ENCODE assay signal across 33 cellular contexts in genomic region chr9:88191451-88191850, GRCh38. TPM values are rescaled to one million over a fixed set of nuclear protein-coding genes. Genes with fewer than 3 reads are reported as not detected.
"Had no signal": no experiment of that assay in that cellular context is flagged by ENCODE, and none has a peak within 500 bp of the region (broad histone marks: within the 10 kb centered on the region; RNA-seq: fewer than 3 reads in every experiment).

No MANE protein-coding gene starts in this region.

- FAIRE-seq: colon had no signal

- ATAC-seq: activated CD4-positive, CD25-positive, alpha-beta regulatory T cell treated with anti-CD3 and anti-CD28 coated beads, Interleukin-2, amount 50 U/mL, for 24 hours; activated CD8-positive, alpha-beta T cell treated with anti-CD3 and anti-CD28 coated beads for 36 hours; activated naive CD8-positive, alpha-beta T cell treated with anti-CD3 and anti-CD28 coated beads, Interleukin-2, amount 50 U/mL, for 24 hours; activated T-cell treated with anti-CD3 and anti-CD28 coated beads, Interleukin-2, amount 50 U/mL, for 4 hours; activated T-helper 17 cell treated with anti-CD3 and anti-CD28 coated beads, Interleukin-2, amount 50 U/mL, for 72 hours; body of pancreas; T-helper 17 cell had no signal

- DNase-seq: activated B cell treated with CpG ODN at 0.5 μM for 24 hours; activated CD4-positive, alpha-beta T cell treated with anti-CD3 and anti-CD28 coated beads for 48 hours; activated CD4-positive, alpha-beta T cell treated with anti-CD3 and anti-CD28 coated beads, Interleukin-2, amount 50 U/mL, for 1 hour; activated CD4-positive, alpha-beta T cell treated with anti-CD3 and anti-CD28 coated beads, Interleukin-2, amount 50 U/mL, for 48 hours; activated CD8-positive, alpha-beta memory T cell treated with anti-CD3 and anti-CD28 coated beads for 24 hours; activated CD8-positive, alpha-beta T cell treated with anti-CD3 and anti-CD28 coated beads for 36 hours; activated effector memory CD4-positive, alpha-beta T cell treated with Interleukin-2 at 50 U/mL for 16 hours; activated naive CD4-positive, alpha-beta T cell treated with anti-CD3 and anti-CD28 coated beads for 36 hours; activated naive CD8-positive, alpha-beta T cell treated with anti-CD3 and anti-CD28 coated beads for 36 hours; activated naive CD8-positive, alpha-beta T cell treated with anti-CD3 and anti-CD28 coated beads, Interleukin-2, amount 50 U/mL, for 24 hours; activated T-cell treated with anti-CD3 and anti-CD28 coated beads, Interleukin-2, amount 50 U/mL, for 4 hours; adrenal gland; amygdala; aorta; body of pancreas; caudate nucleus; cortex of kidney; dermis blood vessel endothelial cell; effector CD8-positive, alpha-beta T cell; erythroblast; esophagus squamous epithelium; head of caudate nucleus; T-helper 1 cell; T-helper 17 cell; T1000; WERI-Rb-1 had no signal

- H3K36me3 ChIP-seq: adrenal gland, esophagus squamous epithelium, WERI-Rb-1 had no signal

- H3K27ac ChIP-seq: adrenal gland, body of pancreas, esophagus squamous epithelium, WERI-Rb-1 had no signal

- H3K4me3 ChIP-seq: adrenal gland, body of pancreas, esophagus squamous epithelium had no signal

- H3K27me3 ChIP-seq: adrenal gland, body of pancreas, esophagus squamous epithelium had no signal

- H3K9me3 ChIP-seq: body of pancreas, esophagus squamous epithelium had no signal

- H3K4me1 ChIP-seq: adrenal gland, body of pancreas, esophagus squamous epithelium had no signal

RNA-seq across cellular contexts. Expression of gene SPATA31C2, which starts 53.2 kb away (rescaled TPM):
- total RNA-seq: activated B cell treated with CpG ODN at 0.5 μM for 24 hours; activated naive CD4-positive, alpha-beta T cell treated with anti-CD3 and anti-CD28 coated beads for 36 hours; activated T-helper 17 cell treated with anti-CD3 and anti-CD28 coated beads, Interleukin-2, amount 50 U/mL, for 72 hours; adrenal gland; aorta; body of pancreas; chondrocyte; dermis blood vessel endothelial cell; esophagus squamous epithelium; fibroblast of lung; fibroblast of villous mesenchyme; frontal cortex; T-helper 17 cell had no signal
- polyA plus RNA-seq: adrenal gland, aorta, fibroblast of lung had no signal
